1 cellular context compared by ENCODE assay signal in genomic region chr19:13747098-13747453, GRCh38.
A peak's percentile ranks its signal among the peaks of the same experiment; 100 is the strongest.
TF ChIP-seq lines count a peak whose summit lies in the region.

No MANE protein-coding gene starts in this region.

TF ChIP-seq in K562, 482 proteins besides CTCF, POLR2A, EP300 and RAD21:
- TF ChIP-seq KLF13 (tag; IDR thresholded peaks at IDR 0.05; ENCODE audit: borderline replicate concordance, low read depth) (no peak), NFIX (CRISPR knock-in tag; IDR thresholded peaks at IDR 0.05; ENCODE audit: low read depth) (0 out of 2 replicates have a peak, but pooled peaks have one; percentile 3), NFE2L1 (tag; IDR thresholded peaks at IDR 0.05; ENCODE audit: borderline replicate concordance, low read depth) (no peak), ZNF232 (CRISPR knock-in tag; IDR thresholded peaks at IDR 0.05) (no peak), RFX7 (CRISPR knock-in tag; IDR thresholded peaks at IDR 0.05) (0 out of 2 replicates have a peak, but pooled peaks have one; percentile 13), PHTF2 (CRISPR knock-in tag; IDR thresholded peaks at IDR 0.05) (0 out of 2 replicates have a peak, but pooled peaks have one; percentile 40), ZNF3 (CRISPR knock-in tag; IDR thresholded peaks at IDR 0.05) (0 out of 2 replicates have a peak, but pooled peaks have one; percentile 38), MIER1 (IDR thresholded peaks at IDR 0.05; ENCODE audit: low read depth) (0 out of 2 replicates have a peak, but pooled peaks have one; percentile 21), THRAP3 (IDR thresholded peaks at IDR 0.05; ENCODE audit: borderline replicate concordance) (0 out of 2 replicates have a peak, but pooled peaks have one; percentile 47), MBD2 (IDR thresholded peaks at IDR 0.05; ENCODE audit: borderline replicate concordance, low read depth) (no peak), MTF1 (CRISPR knock-in tag; IDR thresholded peaks at IDR 0.05; ENCODE audit: borderline replicate concordance) (peak; percentile 52; the same call in 1 of the 2 replicates), ZBTB11 (CRISPR knock-in tag; IDR thresholded peaks at IDR 0.05) (peak in 1 of 3 experiments; percentile 52; a peak in 1 of 6 replicates), ZNF408 (CRISPR knock-in tag; IDR thresholded peaks at IDR 0.05; ENCODE audit: low read depth) (0 out of 2 replicates have a peak, but pooled peaks have one; percentile 36)
